In genomic region chrX:13381514-13381913, GRCh38 we compare ENCODE assay signal across 1 cellular context.
TF ChIP-seq lines count a peak whose summit lies in the region.

No MANE protein-coding gene starts in this region.

TF ChIP-seq in IMR-90, 13 proteins besides CTCF, POLR2A, EP300 and RAD21 (continued from another document):
- TF ChIP-seq NFE2L2 (IDR thresholded peaks at IDR 0.05; ENCODE audit: low read depth, low read length) (no peak), MXI1 (IDR thresholded peaks at IDR 0.05; ENCODE audit: borderline replicate concordance, low read depth, low read length) (no peak), CHD1 (IDR thresholded peaks at IDR 0.05; ENCODE audit: low read depth, low read length) (no peak)
